Comparison of ENCODE assay signal across 21 cellular contexts in genomic region chrX:11117751-11118150, GRCh38.
"Had no signal": no experiment of that assay in that cellular context is flagged by ENCODE, and none has a peak within 500 bp of the region (broad histone marks: within the 10 kb centered on the region; RNA-seq: fewer than 3 reads in every experiment).

No MANE protein-coding gene starts in this region.

- H3K9me3 ChIP-seq: colonic mucosa, gastrocnemius medialis, left ventricle myocardium inferior, lower lobe of right lung, pancreas, right lobe of liver, spleen, tibial artery, upper lobe of left lung, uterus had no signal

- H3K4me3 ChIP-seq: colonic mucosa, gastrocnemius medialis, left ventricle myocardium inferior, lower lobe of right lung, neural progenitor cell, pancreas, right lobe of liver, spleen, tibial artery, upper lobe of left lung, uterus had no signal

- H2AFZ ChIP-seq: neural progenitor cell had no signal

- H3K27ac ChIP-seq: colonic mucosa, gastrocnemius medialis, left ventricle myocardium inferior, lower lobe of right lung, neural progenitor cell, pancreas, right lobe of liver, spleen, tibial artery, upper lobe of left lung, uterus had no signal

- H3K27me3 ChIP-seq: colonic mucosa, gastrocnemius medialis, neural progenitor cell, pancreas, right lobe of liver, spleen, tibial artery, upper lobe of left lung, uterus had no signal

- H3K36me3 ChIP-seq: uterus had no signal

- H3K4me1 ChIP-seq: colonic mucosa, neural progenitor cell, pancreas, uterus had no signal

- ATAC-seq: gastrocnemius medialis; left cardiac atrium; lower lobe of right lung; natural killer cell treated with Interleukin-12 subunit alpha and Interleukin-12 subunit beta and Interleukin-15 and Interleukin-18, amount 100 ng/mL, for 72 hours; pancreas; right lobe of liver; stimulated activated memory B cell treated with anti-CD40 and anti-IgM and Interleukin-4, amounts not matched to agents 10 μg/mL and 1 μg/mL and 100 μg/mL, for 72 hours had no signal

- H3K9ac ChIP-seq: neural progenitor cell had no signal

- H3K4me2 ChIP-seq: neural progenitor cell had no signal

- DNase-seq: colonic mucosa; effector CD4-positive, alpha-beta T cell; endodermal cell; gastrocnemius medialis; glutamatergic neuron; left cardiac atrium; left ventricle myocardium inferior; lower lobe of right lung; nucleus accumbens; pancreas; right lobe of liver; spleen; stimulated activated CD4-positive, alpha-beta T cell treated with anti-CD3 and anti-CD28 coated beads, Interleukin-15, amount 100 ng/mL, for 24 hours; stimulated activated CD4-positive, alpha-beta T cell treated with anti-CD3 and anti-CD28 coated beads, Interleukin-1b, Interleukin-23, amount 100 ng/mL, for 48 hours; stimulated activated CD4-positive, alpha-beta T cell treated with anti-CD3 and anti-CD28 coated beads, Interleukin-4, amount 100 ng/mL, for 24 hours; tibial artery; upper lobe of left lung; uterus had no signal
